Comparison of ENCODE assay signal across 1 cellular context in the genomic region with DNA sequence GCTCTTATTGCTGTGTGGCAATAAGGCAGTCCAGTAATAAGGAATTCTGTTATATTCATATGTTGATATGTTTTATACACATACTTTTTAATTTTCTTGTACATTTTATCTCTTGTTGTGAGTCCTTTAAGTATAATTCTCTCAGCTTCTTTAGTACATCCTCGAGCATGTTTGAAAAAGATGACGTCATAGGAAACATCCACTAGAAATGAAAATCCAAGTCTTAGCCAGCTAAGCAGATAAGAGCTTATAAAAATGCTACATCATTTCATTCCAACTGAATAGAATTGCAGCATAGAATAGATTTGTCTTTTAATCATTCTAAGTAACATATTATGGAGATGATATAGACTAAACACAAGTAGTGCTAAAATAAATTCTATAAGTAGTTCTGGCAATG.
A peak's percentile ranks its signal among the peaks of the same experiment; 100 is the strongest.
TF ChIP-seq lines count a peak whose summit lies in the region.

No MANE protein-coding gene starts in this region.

TF ChIP-seq in K562, 482 proteins besides CTCF, POLR2A, EP300 and RAD21 (continued from another document):
- TF ChIP-seq, protein P1, sequence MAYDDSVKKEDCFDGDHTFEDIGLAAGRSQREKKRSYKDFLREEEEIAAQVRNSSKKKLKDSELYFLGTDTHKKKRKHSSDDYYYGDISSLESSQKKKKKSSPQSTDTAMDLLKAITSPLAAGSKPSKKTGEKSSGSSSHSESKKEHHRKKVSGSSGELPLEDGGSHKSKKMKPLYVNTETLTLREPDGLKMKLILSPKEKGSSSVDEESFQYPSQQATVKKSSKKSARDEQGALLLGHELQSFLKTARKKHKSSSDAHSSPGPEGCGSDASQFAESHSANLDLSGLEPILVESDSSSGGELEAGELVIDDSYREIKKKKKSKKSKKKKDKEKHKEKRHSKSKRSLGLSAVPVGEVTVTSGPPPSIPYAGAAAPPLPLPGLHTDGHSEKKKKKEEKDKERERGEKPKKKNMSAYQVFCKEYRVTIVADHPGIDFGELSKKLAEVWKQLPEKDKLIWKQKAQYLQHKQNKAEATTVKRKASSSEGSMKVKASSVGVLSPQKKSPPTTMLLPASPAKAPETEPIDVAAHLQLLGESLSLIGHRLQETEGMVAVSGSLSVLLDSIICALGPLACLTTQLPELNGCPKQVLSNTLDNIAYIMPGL (CRISPR knock-in tag; IDR thresholded peaks at IDR 0.05), result no peak
- TF ChIP-seq TSC22D4 (tag; IDR thresholded peaks at IDR 0.05), result no peak
- TF ChIP-seq, protein P2, sequence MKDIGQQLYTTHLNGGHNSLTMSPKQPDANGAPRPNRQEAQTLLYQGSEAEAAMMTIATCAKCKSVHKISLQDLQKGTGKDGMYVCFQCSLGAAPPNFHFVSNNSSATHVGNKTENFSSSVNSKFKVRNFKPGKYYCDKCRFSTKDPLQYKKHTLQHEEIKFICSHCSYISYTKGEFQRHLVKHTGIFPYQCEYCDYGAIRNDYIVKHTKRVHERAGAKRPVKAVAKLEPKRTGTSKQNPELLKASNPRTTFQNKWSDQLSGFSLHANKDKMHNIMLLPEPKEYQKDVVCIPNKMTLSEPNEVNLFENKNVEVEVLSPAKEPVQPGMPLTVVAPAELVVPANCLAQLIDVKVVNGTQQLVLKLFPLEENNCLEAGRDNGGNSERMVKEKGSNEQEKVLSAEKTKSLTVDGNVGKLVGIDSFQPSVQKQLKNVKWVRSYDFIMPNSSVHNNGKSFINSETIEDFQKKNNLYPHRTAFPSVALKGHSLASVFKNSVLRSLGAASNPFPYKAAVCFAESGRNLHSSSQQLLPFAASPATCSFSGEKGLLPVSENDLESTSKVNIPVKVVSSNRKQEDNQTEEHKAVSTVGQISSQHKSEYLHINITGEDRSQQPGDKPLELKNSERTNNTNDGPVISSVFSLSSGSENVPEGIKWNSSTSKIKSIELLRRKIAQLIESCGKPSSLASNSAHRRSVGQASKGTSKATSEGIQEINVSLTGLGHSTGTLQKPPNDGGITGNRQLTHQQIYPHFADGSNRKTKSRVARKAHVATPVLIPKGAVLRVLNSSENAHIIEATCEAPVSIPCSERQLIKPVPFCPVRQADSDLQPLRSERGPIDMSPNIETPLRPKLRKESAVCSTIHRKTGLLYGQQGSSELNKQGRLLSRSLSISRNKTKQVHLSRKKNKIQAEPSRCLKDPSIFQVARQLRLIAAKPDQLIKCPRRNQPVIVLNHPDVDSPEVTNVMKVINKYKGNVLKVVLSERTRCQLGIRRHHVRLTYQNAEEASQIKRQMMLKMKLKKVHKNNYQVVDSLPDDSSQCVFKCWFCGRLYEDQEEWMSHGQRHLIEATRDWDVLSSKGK (CRISPR knock-in tag; IDR thresholded peaks at IDR 0.05), result no peak
- 0 out of 2 replicates have a peak, but pooled peaks have one; percentile 17 for TF ChIP-seq JUND (IDR thresholded peaks at IDR 0.05; ENCODE audit: borderline replicate concordance, low read depth, low read length)
- peak; percentile 43; the same call in 1 of the 3 replicates for TF ChIP-seq JUND (tag; IDR thresholded peaks at IDR 0.05; ENCODE audit: borderline replicate concordance, low read depth, low read length)
